In the genomic region with DNA sequence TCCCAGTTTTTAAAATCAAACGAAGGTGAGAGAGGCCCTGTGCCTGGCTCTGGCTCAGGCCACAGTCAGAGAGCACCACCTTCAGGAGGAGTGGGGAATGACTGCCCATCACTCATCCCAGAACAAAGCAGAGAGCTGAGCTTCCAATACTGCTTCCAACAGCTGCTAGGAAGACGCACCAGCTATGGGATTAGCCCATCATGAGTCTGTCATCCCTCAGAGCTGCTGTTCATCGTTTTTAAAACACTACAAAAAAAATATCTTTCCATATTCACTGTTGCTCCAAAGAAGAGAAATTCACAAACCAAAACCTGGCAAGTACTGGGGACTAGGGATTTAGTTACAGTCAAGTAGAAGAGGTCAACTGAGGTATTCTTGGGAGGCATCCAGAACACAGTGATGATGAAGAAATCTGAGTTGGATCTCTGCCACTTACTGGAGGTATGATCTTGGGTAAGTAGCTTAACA, we compare ENCODE assay signal across 8 cellular contexts.
DNase-seq lines count a peak whose midpoint lies in the region; ATAC-seq and TF ChIP-seq lines count a peak whose summit lies in the region.

No MANE protein-coding gene starts in this region.

- H3K27me3 ChIP-seq in adipocyte (replicated peaks; ENCODE audit: control insufficient read depth, insufficient read depth, low read length), result no peaks in the 10 kb centered on the region
- no peaks in the 10 kb centered on the region for H3K27me3 ChIP-seq in cardiac muscle cell
- H3K27me3 ChIP-seq in parathyroid adenoma (ENCODE audit: control insufficient read depth, insufficient read depth, low read length), result no peaks in the 10 kb centered on the region

- H3K9ac ChIP-seq in adipocyte (ENCODE audit: low read length) (peak overlapping the region; percentile 14), parathyroid adenoma (no peak overlapping the region)

- no peaks in the 10 kb centered on the region for H3K36me3 ChIP-seq in adipocyte (ENCODE audit: control insufficient read depth, insufficient read depth, low read length, severe bottlenecking)
- peaks cover 4% of the 10 kb centered on the region for H3K36me3 ChIP-seq in cardiac muscle cell
- H3K36me3 ChIP-seq in parathyroid adenoma (ENCODE audit: control insufficient read depth, insufficient read depth, low read length), result no peaks in the 10 kb centered on the region

- H3K27ac ChIP-seq in cardiac muscle cell, result no peak overlapping the region
- peak overlapping the region; percentile 11 for H3K27ac ChIP-seq in parathyroid adenoma

- TF ChIP-seq CTCF in cardiac muscle cell (IDR thresholded peaks at IDR 0.05; ENCODE audit: low read depth, low read length) (peak; percentile 99), parathyroid adenoma (IDR thresholded peaks at IDR 0.05) (peak; percentile 68)

- peak; percentile 59 for DNase-seq in activated naive CD4-positive, alpha-beta T cell treated with anti-CD3 and anti-CD28 coated beads for 36 hours
- DNase-seq in activated naive CD4-positive, alpha-beta T cell (lab: John Stamatoyannopoulos, UW), result no peak
- DNase-seq in NCI-H460 (ENCODE audit: extremely low read depth, low read depth) (peak; percentile 59), adipocyte (ENCODE audit: low read depth) (peak; percentile 91), cardiac muscle cell (ENCODE audit: low read depth in 1 of 2, low spot score in 1 of 2) (peak; percentile 50 to 96)

- no peaks in the 10 kb centered on the region for H3K79me2 ChIP-seq in parathyroid adenoma

- ATAC-seq in HG03039 (IDR thresholded peaks at IDR 0.05; ENCODE audit: unreplicated experiment) (peak; percentile 60), HG03457 (IDR thresholded peaks at IDR 0.05; ENCODE audit: unreplicated experiment) (no peak)

- no peak overlapping the region for H3K4me2 ChIP-seq in parathyroid adenoma (ENCODE audit: low read length)

- H3K9me3 ChIP-seq in adipocyte (ENCODE audit: control insufficient read depth, low read length) (no peaks in the 10 kb centered on the region), cardiac muscle cell (ENCODE audit: low read depth) (no peaks in the 10 kb centered on the region), parathyroid adenoma (ENCODE audit: control insufficient read depth, low read length) (no peaks in the 10 kb centered on the region)

- H3K4me3 ChIP-seq in adipocyte (ENCODE audit: low read length), result no peak overlapping the region
- no peak overlapping the region for H3K4me3 ChIP-seq in cardiac muscle cell
- H3K4me3 ChIP-seq in parathyroid adenoma (ENCODE audit: low read depth, low read length), result no peak overlapping the region

- H3K9me3 Mint-ChIP-seq in activated naive CD4-positive, alpha-beta T cell treated with anti-CD3 and anti-CD28 coated beads for 36 hours, result no peaks in the 10 kb centered on the region

- intact Hi-C loops in activated naive CD4-positive, alpha-beta T cell treated with anti-CD3 and anti-CD28 coated beads for 36 hours (cut with micrococcal nuclease), result loop anchor here (5.0 kb wide), 1 partner anchor 920 kb away; no protein-coding TSS in a partner anchor

- H3K4me1 Mint-ChIP-seq in activated naive CD4-positive, alpha-beta T cell treated with anti-CD3 and anti-CD28 coated beads for 36 hours (ENCODE audit: low read depth), result peaks cover 3% of the 10 kb centered on the region

- H3K4me1 ChIP-seq in adipocyte (ENCODE audit: control insufficient read depth, insufficient read depth, low read length), result peaks cover 71% of the 10 kb centered on the region
- no peaks in the 10 kb centered on the region for H3K4me1 ChIP-seq in cardiac muscle cell (ENCODE audit: low read depth)
- peaks cover 6% of the 10 kb centered on the region for H3K4me1 ChIP-seq in parathyroid adenoma

- H3K36me3 Mint-ChIP-seq in activated naive CD4-positive, alpha-beta T cell treated with anti-CD3 and anti-CD28 coated beads for 36 hours (ENCODE audit: low read depth), result peaks cover 32% of the 10 kb centered on the region

- H3K4me3 Mint-ChIP-seq in activated naive CD4-positive, alpha-beta T cell treated with anti-CD3 and anti-CD28 coated beads for 36 hours, result no peak overlapping the region

- H3K27ac Mint-ChIP-seq in activated naive CD4-positive, alpha-beta T cell treated with anti-CD3 and anti-CD28 coated beads for 36 hours, result no peak overlapping the region

- H3K27me3 Mint-ChIP-seq in activated naive CD4-positive, alpha-beta T cell treated with anti-CD3 and anti-CD28 coated beads for 36 hours (ENCODE audit: low read depth), result no peaks in the 10 kb centered on the region

- CTCF ChIA-PET in activated naive CD4-positive, alpha-beta T cell treated with anti-CD3 and anti-CD28 coated beads for 36 hours (lab: Charles Lee), result interaction anchor here (0.6 to 1.8 kb wide), 12 partner anchors 8 to 415 kb away, joined by 3 to 11 read pairs (median 3); no protein-coding TSS in a partner anchor

- no peak overlapping the region for H2AFZ ChIP-seq in parathyroid adenoma

Comparison
In these comparisons a context has a peak if more than half of its experiments do, and no peak if none do; other contexts are left out.
1. DNase-seq: peak in activated naive CD4-positive, alpha-beta T cell treated with anti-CD3 and anti-CD28 coated beads for 36 hours (single experiment), NCI-H460 (single experiment), adipocyte (single experiment) and cardiac muscle cell (2 of 2); none in activated naive CD4-positive, alpha-beta T cell (0 of 4).